ENCODE assay signal across 32 cellular contexts in the genomic region with DNA sequence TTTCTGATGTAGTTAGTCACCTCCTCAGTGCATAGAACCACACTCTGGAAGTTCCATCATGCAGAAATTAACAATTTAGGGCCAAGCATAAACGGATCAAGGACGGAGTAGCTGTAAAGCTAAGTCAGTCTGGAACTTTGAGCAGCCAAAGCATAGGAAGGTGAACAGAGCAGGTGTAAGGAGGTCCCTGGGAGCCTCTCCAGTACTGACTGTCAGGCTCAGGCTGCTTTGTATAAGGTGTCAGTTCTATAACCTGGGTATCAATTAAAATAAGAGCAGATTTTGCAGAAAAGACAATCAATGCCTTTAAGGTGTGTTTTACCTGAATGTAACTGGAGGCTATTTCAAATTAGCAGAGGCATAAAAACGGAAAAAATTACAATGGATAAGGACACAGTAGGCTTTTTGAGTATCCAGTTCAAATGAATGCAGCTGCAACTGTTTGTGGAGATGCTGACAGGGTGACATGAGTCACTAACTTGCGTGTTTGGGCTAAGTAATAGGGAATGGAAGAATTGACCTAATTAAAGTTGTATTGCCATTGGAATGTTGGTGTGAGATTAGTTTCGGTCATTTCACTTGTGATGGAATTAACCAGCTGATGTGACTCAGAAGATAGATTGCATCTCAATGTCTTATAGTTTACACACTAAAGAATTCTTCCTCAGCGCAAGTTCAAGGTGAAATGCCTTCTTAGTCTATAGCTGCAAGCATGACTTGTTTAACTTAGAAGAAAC.
DNase-seq lines count a peak whose midpoint lies in the region; ATAC-seq and TF ChIP-seq lines count a peak whose summit lies in the region.
"Had no signal": no experiment of that assay in that cellular context is flagged by ENCODE, and none has a peak within 500 bp of the region (broad histone marks: within the 10 kb centered on the region; RNA-seq: fewer than 3 reads in every experiment).

No MANE protein-coding gene starts in this region.

- H3K36me3 Mint-ChIP-seq in activated naive CD4-positive, alpha-beta T cell treated with anti-CD3 and anti-CD28 coated beads for 36 hours (ENCODE audit: low read depth) = no peaks in the 10 kb centered on the region
- H3K36me3 Mint-ChIP-seq: activated naive CD8-positive, alpha-beta T cell treated with anti-CD3 and anti-CD28 coated beads for 36 hours; stimulated activated effector memory CD8-positive, alpha-beta T cell treated with anti-CD3 and anti-CD28 coated beads, Interleukin-12 subunit alpha, Interleukin-12 subunit beta, amount 100 ng/mL, for 72 hours; T-cell had no signal

- H3K9me3 Mint-ChIP-seq in activated naive CD4-positive, alpha-beta T cell treated with anti-CD3 and anti-CD28 coated beads for 36 hours = peaks cover 4% of the 10 kb centered on the region
- H3K9me3 Mint-ChIP-seq: activated naive CD8-positive, alpha-beta T cell treated with anti-CD3 and anti-CD28 coated beads for 36 hours had no signal

- H3K27ac Mint-ChIP-seq in activated naive CD4-positive, alpha-beta T cell treated with anti-CD3 and anti-CD28 coated beads for 36 hours = no peak overlapping the region
- H3K27ac Mint-ChIP-seq: activated naive CD8-positive, alpha-beta T cell treated with anti-CD3 and anti-CD28 coated beads for 36 hours; activated T-helper 2 cell treated with anti-CD3 and anti-CD28 coated beads, Interferon-gamma antibody, Interleukin-2, Interleukin-4, amounts not matched to agents 10 μg/mL and 5 μg/mL and 100 μg/mL, durations not matched to agents 14 hours and 24 hours and 36 hours; progenitor cell of endocrine pancreas; stimulated activated effector memory CD8-positive, alpha-beta T cell treated with anti-CD3 and anti-CD28 coated beads, Interleukin-12 subunit alpha, Interleukin-12 subunit beta, amount 100 ng/mL, for 72 hours; T-cell had no signal

- CTCF ChIA-PET in activated naive CD4-positive, alpha-beta T cell treated with anti-CD3 and anti-CD28 coated beads for 36 hours (lab: Charles Lee) = no interaction called here

- TF ChIP-seq CTCF in epithelial cell of esophagus (IDR thresholded peaks at IDR 0.05; ENCODE audit: insufficient read depth, low read depth, low read length, missing control alignments) = no peak

- intact Hi-C loops in activated naive CD4-positive, alpha-beta T cell treated with anti-CD3 and anti-CD28 coated beads for 36 hours (cut with micrococcal nuclease) = no loop called here

- peak; percentile 51 for DNase-seq in A172 (ENCODE audit: low spot score)
- DNase-seq in H4 (ENCODE audit: low spot score) = peak; percentile 80
- peak; percentile 58 for DNase-seq in RPMI7951 (ENCODE audit: low read depth)
- peak; percentile 11 for DNase-seq in epithelial cell of esophagus (ENCODE audit: low read depth)
- no peak for DNase-seq in NCI-H1417 treated with DMSO at 0.1 percent for 48 hours (lab: John Stamatoyannopoulos, UW)
- DNase-seq in activated naive CD4-positive, alpha-beta T cell treated with anti-CD3 and anti-CD28 coated beads for 36 hours = no peak
- no peak for DNase-seq in cerebellar cortex (ENCODE audit: low spot score)
- DNase-seq: ACHN; activated CD4-positive, alpha-beta T cell treated with anti-CD3 and anti-CD28 coated beads, Interleukin-2, amount 50 U/mL, for 48 hours; activated CD8-positive, alpha-beta memory T cell treated with anti-CD3 and anti-CD28 coated beads, Interleukin-2, amount 50 U/mL, for 48 hours; activated naive CD8-positive, alpha-beta T cell treated with anti-CD3 and anti-CD28 coated beads for 36 hours; aorta; cerebellar nuclear complex; COR-L47; DMS79 treated with DMSO at 0.1 percent for 48 hours; dorsolateral prefrontal cortex; Karpas-422; mammary epithelial cell; NCI-H1092; NCI-H2029 treated with DMSO at 0.1 percent for 48 hours; NCI-H526; NK-92 treated with Interleukin-12 subunit alpha and Interleukin-12 subunit beta, amount 100 ng/mL, for 24 hours; sigmoid colon; stimulated activated CD4-positive, alpha-beta T cell treated with anti-CD3 and anti-CD28 coated beads, Interleukin-4, amount 100 ng/mL, for 24 hours; T-cell; upper lobe of right lung had no signal

- no peak overlapping the region for H3K4me3 Mint-ChIP-seq in activated naive CD4-positive, alpha-beta T cell treated with anti-CD3 and anti-CD28 coated beads for 36 hours
- H3K4me3 Mint-ChIP-seq: activated naive CD8-positive, alpha-beta T cell treated with anti-CD3 and anti-CD28 coated beads for 36 hours; stimulated activated effector memory CD8-positive, alpha-beta T cell treated with anti-CD3 and anti-CD28 coated beads, Interleukin-12 subunit alpha, Interleukin-12 subunit beta, amount 100 ng/mL, for 72 hours; T-cell had no signal

- ATAC-seq in GM21423 (IDR thresholded peaks at IDR 0.05; ENCODE audit: unreplicated experiment) = no peak
- ATAC-seq: activated CD4-positive, CD25-positive, alpha-beta regulatory T cell treated with anti-CD3 and anti-CD28 coated beads, Interleukin-2, amount 50 U/mL, for 24 hours; stimulated activated effector memory CD8-positive, alpha-beta T cell treated with anti-CD3 and anti-CD28 coated beads, Interleukin-12 subunit alpha, Interleukin-12 subunit beta, amount 100 ng/mL, for 72 hours; T-cell; upper lobe of right lung had no signal

- H3K4me1 Mint-ChIP-seq in activated naive CD4-positive, alpha-beta T cell treated with anti-CD3 and anti-CD28 coated beads for 36 hours (ENCODE audit: low read depth) = no peaks in the 10 kb centered on the region
- H3K4me1 Mint-ChIP-seq: activated naive CD8-positive, alpha-beta T cell treated with anti-CD3 and anti-CD28 coated beads for 36 hours; stimulated activated effector memory CD8-positive, alpha-beta T cell treated with anti-CD3 and anti-CD28 coated beads, Interleukin-12 subunit alpha, Interleukin-12 subunit beta, amount 100 ng/mL, for 72 hours; T-cell had no signal

- no peak overlapping the region for H3K4me3 ChIP-seq in epithelial cell of esophagus (ENCODE audit: low read length)
- H3K4me3 ChIP-seq: BLaER1 treated with 17β-estradiol and CSF1 and Interleukin-3, amounts not matched to agents 10 nM and 100 nM; dorsolateral prefrontal cortex; sigmoid colon; upper lobe of right lung had no signal

- H3K27me3 Mint-ChIP-seq in activated naive CD4-positive, alpha-beta T cell treated with anti-CD3 and anti-CD28 coated beads for 36 hours (ENCODE audit: low read depth) = no peaks in the 10 kb centered on the region
- H3K27me3 Mint-ChIP-seq: activated naive CD8-positive, alpha-beta T cell treated with anti-CD3 and anti-CD28 coated beads for 36 hours; progenitor cell of endocrine pancreas; T-cell had no signal

Comparison
In these comparisons a context has a peak if more than half of its experiments do, and no peak if none do; other contexts are left out.
1. DNase-seq: peak in A172 (single experiment), H4 (single experiment), RPMI7951 (single experiment) and epithelial cell of esophagus (single experiment); none in NCI-H1417 treated with DMSO at 0.1 percent for 48 hours (single experiment), activated naive CD4-positive, alpha-beta T cell treated with anti-CD3 and anti-CD28 coated beads for 36 hours (single experiment) and cerebellar cortex (single experiment).